ENCODE assay signal across 8 cellular contexts in genomic region chr6:28349892-28350737, GRCh38. TPM values are rescaled to one million over a fixed set of nuclear protein-coding genes. Genes with fewer than 3 reads are reported as not detected.
DNase-seq lines count a peak whose midpoint lies in the region; ATAC-seq and TF ChIP-seq lines count a peak whose summit lies in the region.

Gene ZKSCAN3 (plus strand): TSS chr6:28349947. CDS start chr6:28359587, 9,640 bp downstream.

- peaks cover 4% of the 10 kb centered on the region; the same call in 1 of the 2 replicates for H3K9me3 Mint-ChIP-seq in WTC11

- H3K36me3 Mint-ChIP-seq in WTC11: peaks cover 8% of the 10 kb centered on the region

- H3K4me3 ChIP-seq in cardiac fibroblast (replicated peaks in 1 of 2; ENCODE audit: low read depth in 2 of 2, low read length in 2 of 2): peak within 1 kb of the TSS; percentile 75 to 76

- peak within 1 kb of the TSS; percentile 94 for H3K27ac Mint-ChIP-seq in WTC11

- TF ChIP-seq POLR2A in GM18526 (IDR thresholded peaks at IDR 0.05; ENCODE audit: extremely low read depth, insufficient read length): peak; percentile 62

- CTCF ChIA-PET in WTC11 (lab: Charles Lee): no interaction called here

- TF ChIP-seq CTCF in WTC11 (IDR thresholded peaks at IDR 0.05): no peak
- no peak for TF ChIP-seq CTCF in cardiac fibroblast (IDR thresholded peaks at IDR 0.05; ENCODE audit: low read depth, low read length)

- ATAC-seq in HG03060 (IDR thresholded peaks at IDR 0.05; ENCODE audit: low read depth, unreplicated experiment): peak; percentile 48
- peak; percentile 97 for ATAC-seq in WTC11

- POLR2A ChIA-PET in WTC11 (lab: Charles Lee): interaction anchor here (1.0 to 1.2 kb wide), 3 partner anchors 14 to 83 kb away, joined by 3 to 8 read pairs (median 5); partner anchors contain the start of genes ZSCAN26 and ZSCAN31

- H3K27me3 Mint-ChIP-seq in WTC11 (ENCODE audit: low read depth): peaks cover 18% of the 10 kb centered on the region

- peaks cover 14% of the 10 kb centered on the region for H3K4me1 Mint-ChIP-seq in WTC11

- peak within 1 kb of the TSS; percentile 98 for H3K4me3 Mint-ChIP-seq in WTC11

- in situ Hi-C loops in ACHN (cut with HindIII; ENCODE audit: low pct_ligation_motif_present, low pct_unique_long_range_greater_than_20kb, low sequenced_read_pairs): no loop called here

- DNase-seq in ACHN (peak; percentile 78), NCI-H2196 (lab: John Stamatoyannopoulos, UW; ENCODE audit: unreplicated experiment) (peak; percentile 86), WTC11 (ENCODE audit: low spot score) (peak; percentile 85), cardiac fibroblast (ENCODE audit: low read depth in 2 of 2) (peak; percentile 78 to 79), inferior parietal cortex (ENCODE audit: extremely low spot score) (peak; percentile 90)
- peak; percentile 83 for DNase-seq in stimulated activated CD4-positive, alpha-beta T cell treated with anti-CD3 and anti-CD28 coated beads, Interleukin-12 subunit alpha, Interleukin-12 subunit beta, amount 100 ng/mL, for 24 hours (ENCODE audit: low read depth in 2 of 2)

TF ChIP-seq in WTC11, 78 proteins besides CTCF, POLR2A, EP300 and RAD21 (continues in another document):
- no peak for TF ChIP-seq CDX4 (CRISPR knock-in tag; IDR thresholded peaks at IDR 0.05; ENCODE audit: borderline replicate concordance)
- no peak for TF ChIP-seq NFYB (CRISPR knock-in tag; conservative IDR thresholded peaks at IDR 0.05; ENCODE audit: low read depth)
- no peak for TF ChIP-seq FOXK1 (CRISPR knock-in tag; IDR thresholded peaks at IDR 0.05)
- TF ChIP-seq RORB (CRISPR knock-in tag; IDR thresholded peaks at IDR 0.05): no peak
- no peak for TF ChIP-seq MLX (CRISPR knock-in tag; IDR thresholded peaks at IDR 0.05)
- no peak for TF ChIP-seq ZSCAN18 (CRISPR knock-in tag; IDR thresholded peaks at IDR 0.05)
- TF ChIP-seq ZNF396 (CRISPR knock-in tag; IDR thresholded peaks at IDR 0.05; ENCODE audit: borderline replicate concordance): no peak
- TF ChIP-seq EMX1 (CRISPR knock-in tag; IDR thresholded peaks at IDR 0.05): no peak
- no peak for TF ChIP-seq GRHL2 (CRISPR knock-in tag; IDR thresholded peaks at IDR 0.05; ENCODE audit: insufficient replicate concordance, severe bottlenecking)
- TF ChIP-seq TP53 (CRISPR knock-in tag; IDR thresholded peaks at IDR 0.05): no peak
- TF ChIP-seq ZNF121 (CRISPR knock-in tag; IDR thresholded peaks at IDR 0.05): no peak
- no peak for TF ChIP-seq TEAD4 (CRISPR knock-in tag; IDR thresholded peaks at IDR 0.05)
- no peak for TF ChIP-seq CREB1 (CRISPR knock-in tag; IDR thresholded peaks at IDR 0.05)
- no peak for TF ChIP-seq ZNF512 (CRISPR knock-in tag; IDR thresholded peaks at IDR 0.05; ENCODE audit: borderline replicate concordance)
- TF ChIP-seq SOX15 (CRISPR knock-in tag; IDR thresholded peaks at IDR 0.05): no peak
- no peak for TF ChIP-seq NR3C1 (CRISPR knock-in tag; conservative IDR thresholded peaks at IDR 0.05; ENCODE audit: low read depth)
- TF ChIP-seq MYBL2 (CRISPR knock-in tag; IDR thresholded peaks at IDR 0.05): no peak
- no peak for TF ChIP-seq AR (CRISPR knock-in tag; IDR thresholded peaks at IDR 0.05)
- no peak for TF ChIP-seq ERG (CRISPR knock-in tag; IDR thresholded peaks at IDR 0.05)
- TF ChIP-seq TCF7 (CRISPR knock-in tag; IDR thresholded peaks at IDR 0.05; ENCODE audit: low read depth): no peak
- TF ChIP-seq STAT6 (CRISPR knock-in tag; conservative IDR thresholded peaks at IDR 0.05; ENCODE audit: low read depth): no peak
- TF ChIP-seq ZNF423 (CRISPR knock-in tag; IDR thresholded peaks at IDR 0.05): no peak

RNA-seq across cellular contexts. Expression of gene ZKSCAN3, which starts in this region (rescaled TPM):
- 5.4 to 8.4 TPM (median 6.8 TPM) in 3 replicates for total RNA-seq in WTC11 (2021)

Comparison
In these comparisons a context has a peak if more than half of its experiments do, and no peak if none do; other contexts are left out.
1. Peak in every context shown above with its lines: DNase-seq, ATAC-seq and H3K4me3 ChIP-seq.